ENCODE assay signal across 1 cellular context in the genomic region with DNA sequence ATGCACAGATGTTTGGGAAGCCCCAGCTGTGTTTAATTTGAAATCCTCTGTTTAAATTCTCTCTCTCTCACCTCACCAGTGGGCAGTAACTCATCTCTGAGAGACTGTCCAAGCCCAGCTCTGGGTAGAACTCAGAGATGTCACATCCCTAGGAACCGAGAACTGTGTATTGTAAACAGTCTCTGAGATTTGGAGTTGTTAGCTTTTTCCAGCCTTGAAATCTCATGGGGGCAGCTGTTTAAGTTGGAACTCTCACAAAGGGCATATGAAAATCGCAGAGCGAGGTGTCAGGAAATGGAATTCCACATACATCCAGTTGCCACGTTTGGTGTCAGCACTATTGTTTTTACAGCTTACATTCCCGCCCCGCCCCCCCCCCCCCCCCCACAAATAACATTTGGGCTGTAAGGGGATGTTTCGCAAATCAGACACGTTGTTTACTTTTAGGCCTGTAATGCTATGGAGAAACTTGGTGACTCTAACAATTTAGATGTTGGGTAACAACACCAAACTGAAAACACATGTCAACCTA.
TF ChIP-seq lines count a peak whose summit lies in the region.

No MANE protein-coding gene starts in this region.

TF ChIP-seq in WTC11, 78 proteins besides CTCF, POLR2A, EP300 and RAD21 (continued from another document):
- TF ChIP-seq, protein P1, sequence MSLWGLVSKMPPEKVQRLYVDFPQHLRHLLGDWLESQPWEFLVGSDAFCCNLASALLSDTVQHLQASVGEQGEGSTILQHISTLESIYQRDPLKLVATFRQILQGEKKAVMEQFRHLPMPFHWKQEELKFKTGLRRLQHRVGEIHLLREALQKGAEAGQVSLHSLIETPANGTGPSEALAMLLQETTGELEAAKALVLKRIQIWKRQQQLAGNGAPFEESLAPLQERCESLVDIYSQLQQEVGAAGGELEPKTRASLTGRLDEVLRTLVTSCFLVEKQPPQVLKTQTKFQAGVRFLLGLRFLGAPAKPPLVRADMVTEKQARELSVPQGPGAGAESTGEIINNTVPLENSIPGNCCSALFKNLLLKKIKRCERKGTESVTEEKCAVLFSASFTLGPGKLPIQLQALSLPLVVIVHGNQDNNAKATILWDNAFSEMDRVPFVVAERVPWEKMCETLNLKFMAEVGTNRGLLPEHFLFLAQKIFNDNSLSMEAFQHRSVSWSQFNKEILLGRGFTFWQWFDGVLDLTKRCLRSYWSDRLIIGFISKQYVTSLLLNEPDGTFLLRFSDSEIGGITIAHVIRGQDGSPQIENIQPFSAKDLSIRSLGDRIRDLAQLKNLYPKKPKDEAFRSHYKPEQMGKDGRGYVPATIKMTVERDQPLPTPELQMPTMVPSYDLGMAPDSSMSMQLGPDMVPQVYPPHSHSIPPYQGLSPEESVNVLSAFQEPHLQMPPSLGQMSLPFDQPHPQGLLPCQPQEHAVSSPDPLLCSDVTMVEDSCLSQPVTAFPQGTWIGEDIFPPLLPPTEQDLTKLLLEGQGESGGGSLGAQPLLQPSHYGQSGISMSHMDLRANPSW (CRISPR knock-in tag; conservative IDR thresholded peaks at IDR 0.05; ENCODE audit: low read depth): no peak
- TF ChIP-seq ATF1 (CRISPR knock-in tag; IDR thresholded peaks at IDR 0.05) (no peak), KAT7 (CRISPR knock-in tag; IDR thresholded peaks at IDR 0.05; ENCODE audit: borderline replicate concordance) (no peak), NR3C1 (CRISPR knock-in tag; conservative IDR thresholded peaks at IDR 0.05; ENCODE audit: low read depth) (no peak), JUN (CRISPR knock-in tag; IDR thresholded peaks at IDR 0.05) (no peak)
- TF ChIP-seq, protein P2, sequence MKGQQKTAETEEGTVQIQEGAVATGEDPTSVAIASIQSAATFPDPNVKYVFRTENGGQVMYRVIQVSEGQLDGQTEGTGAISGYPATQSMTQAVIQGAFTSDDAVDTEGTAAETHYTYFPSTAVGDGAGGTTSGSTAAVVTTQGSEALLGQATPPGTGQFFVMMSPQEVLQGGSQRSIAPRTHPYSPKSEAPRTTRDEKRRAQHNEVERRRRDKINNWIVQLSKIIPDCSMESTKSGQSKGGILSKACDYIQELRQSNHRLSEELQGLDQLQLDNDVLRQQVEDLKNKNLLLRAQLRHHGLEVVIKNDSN (CRISPR knock-in tag; IDR thresholded peaks at IDR 0.05): no peak
